8 cellular contexts compared by ENCODE assay signal in genomic region chr9:36154213-36154952, GRCh38. TPM values are rescaled to one million over a fixed set of nuclear protein-coding genes. Genes with fewer than 3 reads are reported as not detected.
DNase-seq lines count a peak whose midpoint lies in the region; FAIRE-seq and TF ChIP-seq lines count a peak whose summit lies in the region.

No MANE protein-coding gene starts in this region.

- H3K27ac Mint-ChIP-seq in HFFc6 = peak overlapping the region; percentile 95

- H3K4me1 ChIP-seq in neutrophil (ENCODE audit: control insufficient read depth in 1 of 2, insufficient read depth in 1 of 2, low read depth in 1 of 2, low read length in 1 of 2) = peaks cover 72 to 79% of the 10 kb centered on the region in 2 experiments

- no peaks in the 10 kb centered on the region for H3K9me3 Mint-ChIP-seq in HFFc6

- no peak for FAIRE-seq in frontal cortex (lab: Jason Lieb, UNC)

- H3K4me3 Mint-ChIP-seq in HFFc6 = peak overlapping the region; percentile 73

- DNase-seq in HFFc6 (peak; percentile 76), SIG-M5 (lab: John Stamatoyannopoulos, UW) (peak; percentile 23), fibroblast of gingiva (ENCODE audit: low read depth) (peak; percentile 65), T-helper 9 cell (no peak), NCI-H1092 (lab: John Stamatoyannopoulos, UW) (no peak), frontal cortex (ENCODE audit: low spot score in 2 of 2) (no peak), GOT3 (lab: John Stamatoyannopoulos, UW) (no peak)

- H3K36me3 ChIP-seq in neutrophil = peaks cover 47% of the 10 kb centered on the region

- H3K27me3 ChIP-seq in neutrophil = no peaks in the 10 kb centered on the region

- H3K4me3 ChIP-seq in neutrophil (ENCODE audit: low read depth in 1 of 2, low read length in 1 of 2) = peak overlapping the region in 1 of 2 experiments; percentile 9

- H3K27me3 Mint-ChIP-seq in HFFc6 (ENCODE audit: insufficient read depth) = no peaks in the 10 kb centered on the region; the same call in 1 of the 2 replicates

- H3K4me1 Mint-ChIP-seq in HFFc6 (ENCODE audit: low read depth) = peaks cover 60% of the 10 kb centered on the region

- peak overlapping the region; percentile 100 for H3K27ac ChIP-seq in neutrophil

- TF ChIP-seq CTCF in HFFc6 (IDR thresholded peaks at IDR 0.05) (no peak), neutrophil (IDR thresholded peaks at IDR 0.05) (no peak)

- H3K9me3 ChIP-seq in neutrophil = no peaks in the 10 kb centered on the region

- H3K36me3 Mint-ChIP-seq in HFFc6 (ENCODE audit: low read depth) = peaks cover 14% of the 10 kb centered on the region

RNA-seq across cellular contexts. Expression of gene CCIN, which starts 14.8 kb away (rescaled TPM):
- 1 to 10 TPM in 1 of 6 experiments, under 1 TPM in 5; 0.59 to 2.5 (median 0.73) TPM for total RNA-seq in HFFc6 (2021; fragmentation: NEBNext Ultra II Directional; extraction: Animal tissue kit (Norgen Biotek cat#: 25700))
- not detected for total RNA-seq in frontal cortex

RNA-seq across cellular contexts. Expression of gene GLIPR2, which starts 17.9 kb away (rescaled TPM):
- 10 to 100 TPM; 18.1 to 24.7 (median 23.4) TPM for total RNA-seq in HFFc6 (2021; fragmentation: NEBNext Ultra II Directional; extraction: Animal tissue kit (Norgen Biotek cat#: 25700))
- total RNA-seq in frontal cortex = 8.6 TPM

RNA-seq across cellular contexts. Expression of gene CLTA, which starts 36.3 kb away (rescaled TPM):
- total RNA-seq in HFFc6 (2021; fragmentation: NEBNext Ultra II Directional; extraction: Animal tissue kit (Norgen Biotek cat#: 25700)) = 100 to 1,000 TPM; 247 to 272 (median 259) TPM
- total RNA-seq in frontal cortex = 152 TPM

Comparison
In these comparisons a context has a peak if more than half of its experiments do, and no peak if none do; other contexts are left out.
1. DNase-seq: peak in HFFc6 (single experiment), SIG-M5 (single experiment) and fibroblast of gingiva (single experiment); none in T-helper 9 cell (single experiment), NCI-H1092 (single experiment), frontal cortex (0 of 2) and GOT3 (single experiment).